In the genomic region with DNA sequence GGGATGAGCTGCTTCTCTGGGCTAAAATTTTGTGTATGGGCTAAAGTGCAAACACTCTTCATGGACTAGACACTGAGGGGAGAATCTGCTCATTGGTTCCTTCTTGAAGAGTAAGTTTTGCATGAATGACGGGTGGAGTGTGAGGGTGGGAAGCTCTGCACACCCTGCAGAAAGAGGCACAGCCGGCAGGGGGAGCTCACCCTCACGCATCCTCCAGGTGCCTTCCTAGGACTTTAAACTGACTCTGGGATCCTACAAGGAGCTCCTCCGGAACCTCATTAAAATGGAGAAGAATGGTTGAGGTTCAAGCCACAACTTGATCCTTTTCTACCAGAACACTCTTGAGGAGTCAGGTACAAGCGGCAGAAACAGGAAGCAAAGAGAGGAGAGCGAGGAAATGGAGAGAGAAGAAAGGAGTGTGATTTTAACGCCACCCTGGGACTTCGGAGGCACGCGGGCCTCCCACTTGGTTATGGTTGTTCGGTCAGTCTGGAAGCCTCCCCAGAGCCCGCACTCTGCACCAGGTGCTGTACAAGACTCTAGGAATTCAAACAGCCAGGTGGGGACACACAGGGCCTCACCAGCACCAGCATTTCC, we compare ENCODE assay signal across 7 cellular contexts.
A peak's percentile ranks its signal among the peaks of the same experiment; 100 is the strongest.
DNase-seq lines count a peak whose midpoint lies in the region; TF ChIP-seq lines count a peak whose summit lies in the region.

No MANE protein-coding gene starts in this region.

- intact Hi-C loops in left ventricle myocardium inferior (cut with micrococcal nuclease): no loop called here

- peaks cover under 1% of the 10 kb centered on the region; the same call in 1 of the 2 replicates for H3K36me3 ChIP-seq in GM23248 (ENCODE audit: low read depth)
- H3K36me3 ChIP-seq in left ventricle myocardium inferior: peaks cover 23% of the 10 kb centered on the region

- H3K4me1 ChIP-seq in GM23248 (ENCODE audit: insufficient read depth) (peaks cover 10% of the 10 kb centered on the region), left ventricle myocardium inferior (peaks cover 13% of the 10 kb centered on the region)

- H3K9me2 ChIP-seq in GM23248 (ENCODE audit: insufficient read depth): no peaks in the 10 kb centered on the region

- no peak overlapping the region for H3K4me2 ChIP-seq in GM23248 (ENCODE audit: unreplicated experiment)

- H3F3A ChIP-seq in GM23248 (ENCODE audit: insufficient read depth): peaks cover 10% of the 10 kb centered on the region; the same call in 1 of the 2 replicates

- H3K9me3 ChIP-seq in GM23248 (ENCODE audit: low read depth): no peaks in the 10 kb centered on the region
- no peaks in the 10 kb centered on the region for H3K9me3 ChIP-seq in left ventricle myocardium inferior (replicated peaks)

- no peak overlapping the region for H2AFZ ChIP-seq in GM23248

- H3K79me2 ChIP-seq in GM23248 (ENCODE audit: insufficient read depth): no peaks in the 10 kb centered on the region

- in situ Hi-C loops in GM23248 (cut with MboI): no loop called here

- WGBS in GM23248 (ENCODE audit: low coverage in 1 of 2, low lambda C conversion rate in 2 of 2, missing lambda C conversion rate in 2 of 2), 2 experiments: 87 to 88% methylated on average over 12 of the region's 12 CpGs

- no peak overlapping the region for H3K4me3 ChIP-seq in GM23248
- no peak overlapping the region for H3K4me3 ChIP-seq in left ventricle myocardium inferior

- no peak overlapping the region for H3K9ac ChIP-seq in GM23248

- DNase-seq in ELR (ENCODE audit: low read depth): peak; percentile 66
- peak; percentile 32 for DNase-seq in GM23248
- DNase-seq in NCI-H1694 treated with DMSO at 0.1 percent for 48 hours (lab: John Stamatoyannopoulos, UW): peak; percentile 55
- peak; percentile 50 to 58 for DNase-seq in activated T-cell treated with anti-CD3 and anti-CD28 coated beads, Interleukin-2, amount 50 U/mL, for 48 hours
- DNase-seq in left ventricle myocardium inferior: no peak
- peak; percentile 41 for DNase-seq in stimulated activated CD4-positive, alpha-beta T cell treated with anti-CD3 and anti-CD28 coated beads, Interleukin-4, amount 100 ng/mL, for 1 hour
- DNase-seq in GOT3 (lab: John Stamatoyannopoulos, UW): no peak

- H4K20me1 ChIP-seq in GM23248 (ENCODE audit: insufficient read depth): no peaks in the 10 kb centered on the region

- TF ChIP-seq CTCF in left ventricle myocardium inferior (IDR thresholded peaks at IDR 0.05; ENCODE audit: borderline replicate concordance): peak; percentile 74

- no peaks in the 10 kb centered on the region for H3K27me3 ChIP-seq in GM23248 (replicated peaks; ENCODE audit: insufficient read depth)
- no peaks in the 10 kb centered on the region for H3K27me3 ChIP-seq in left ventricle myocardium inferior (ENCODE audit: low read depth)

- H3K27ac ChIP-seq in GM23248: no peak overlapping the region
- H3K27ac ChIP-seq in left ventricle myocardium inferior (replicated peaks): no peak overlapping the region

Comparison
In these comparisons a context has a peak if more than half of its experiments do, and no peak if none do; other contexts are left out.
1. DNase-seq: peak in ELR (single experiment), GM23248 (single experiment), NCI-H1694 treated with DMSO at 0.1 percent for 48 hours (single experiment), activated T-cell treated with anti-CD3 and anti-CD28 coated beads, Interleukin-2, amount 50 U/mL, for 48 hours (2 of 2) and stimulated activated CD4-positive, alpha-beta T cell treated with anti-CD3 and anti-CD28 coated beads, Interleukin-4, amount 100 ng/mL, for 1 hour (single experiment); none in left ventricle myocardium inferior (single experiment) and GOT3 (single experiment).